ENCODE assay signal across 11 cellular contexts in genomic region chr4:29081230-29081955, GRCh38.
DNase-seq lines count a peak whose midpoint lies in the region; ATAC-seq and TF ChIP-seq lines count a peak whose summit lies in the region.
"Had no signal": no experiment of that assay in that cellular context is flagged by ENCODE, and none has a peak within 500 bp of the region (broad histone marks: within the 10 kb centered on the region; RNA-seq: fewer than 3 reads in every experiment).

No MANE protein-coding gene starts in this region.

- H3K4me2 ChIP-seq in PC-3 (ENCODE audit: low read length): no peak overlapping the region

- H3F3A ChIP-seq in PC-3 (ENCODE audit: low read length, unreplicated experiment): no peaks in the 10 kb centered on the region

- H3K27me3 ChIP-seq in left ventricle myocardium inferior (ENCODE audit: low read depth) (no peaks in the 10 kb centered on the region), PC-3 (ENCODE audit: low read length) (no peaks in the 10 kb centered on the region)

- no peak overlapping the region for H3K27ac Mint-ChIP-seq in natural killer cell treated with Interleukin-12 subunit alpha and Interleukin-12 subunit beta and Interleukin-15 and Interleukin-18, amount 100 ng/mL, for 72 hours

- POLR2A ChIA-PET in PC-3 (lab: Charles Lee; ENCODE audit: unreplicated experiment): no interaction called here

- ATAC-seq in PC-3: peak; percentile 33
- no peak for ATAC-seq in HG02763 (IDR thresholded peaks at IDR 0.05; ENCODE audit: unreplicated experiment)
- no peak for ATAC-seq in natural killer cell treated with Interleukin-12 subunit alpha and Interleukin-12 subunit beta and Interleukin-15 and Interleukin-18, amount 100 ng/mL, for 72 hours

- H3K9me2 ChIP-seq in PC-3 (replicated peaks; ENCODE audit: low read length): no peaks in the 10 kb centered on the region

- no peaks in the 10 kb centered on the region for H4K20me1 ChIP-seq in PC-3 (ENCODE audit: low read length)

- no peaks in the 10 kb centered on the region for H3K4me1 Mint-ChIP-seq in natural killer cell treated with Interleukin-12 subunit alpha and Interleukin-12 subunit beta and Interleukin-15 and Interleukin-18, amount 100 ng/mL, for 72 hours (ENCODE audit: low read depth in 2 of 2)

- H3K79me2 ChIP-seq in PC-3 (ENCODE audit: low read length): no peaks in the 10 kb centered on the region

- no peaks in the 10 kb centered on the region for H3K9me3 ChIP-seq in left ventricle myocardium inferior (replicated peaks)
- H3K9me3 ChIP-seq in PC-3 (ENCODE audit: low read length): no peaks in the 10 kb centered on the region

- intact Hi-C loops in left ventricle myocardium inferior (cut with micrococcal nuclease) (no loop called here), cardiac septum (cut with DNase I) (no loop called here), PC-3 (cut with micrococcal nuclease) (loop anchor here (5.0 to 10.0 kb wide), 4 partner anchors 193 to 854 kb away; no protein-coding TSS in a partner anchor), posterior vena cava (cut with DNase I) (no loop called here)

- no peak overlapping the region for H3K4me3 Mint-ChIP-seq in natural killer cell treated with Interleukin-12 subunit alpha and Interleukin-12 subunit beta and Interleukin-15 and Interleukin-18, amount 100 ng/mL, for 72 hours

- DNase-seq in left ventricle myocardium inferior: no peak
- no peak for DNase-seq in cardiac septum (ENCODE audit: low spot score)
- DNase-seq in PC-3: peak; percentile 54
- peak; percentile 7 for DNase-seq in epithelial cell of esophagus (ENCODE audit: low read depth)
- DNase-seq in superior temporal gyrus (ENCODE audit: extremely low spot score): peak; percentile 56
- no peak for DNase-seq in natural killer cell treated with Interleukin-12 subunit alpha and Interleukin-12 subunit beta and Interleukin-15 and Interleukin-18, amount 100 ng/mL, for 72 hours (ENCODE audit: low spot score)
- DNase-seq in posterior vena cava (ENCODE audit: low spot score): no peak
- DNase-seq: C1 segment of cervical spinal cord; NCI-H526 treated with DMSO at 0.1 percent for 48 hours; stimulated activated CD4-positive, alpha-beta T cell treated with anti-CD3 and anti-CD28 coated beads, Interleukin-1b, Interleukin-23, amount 100 ng/mL, for 48 hours had no signal

- no peak overlapping the region for H2AFZ ChIP-seq in PC-3 (ENCODE audit: low read length)

- peak; percentile 22 for TF ChIP-seq CTCF in left ventricle myocardium inferior (IDR thresholded peaks at IDR 0.05; ENCODE audit: borderline replicate concordance)
- TF ChIP-seq CTCF in PC-3 (conservative IDR thresholded peaks at IDR 0.05; ENCODE audit: low read depth, low read length): peak; percentile 59
- TF ChIP-seq CTCF in epithelial cell of esophagus (IDR thresholded peaks at IDR 0.05; ENCODE audit: insufficient read depth, low read depth, low read length, missing control alignments): peak; percentile 20

- no peak overlapping the region for H3K9ac ChIP-seq in PC-3 (ENCODE audit: low read length)

- CTCF ChIA-PET in PC-3 (lab: Charles Lee): no interaction called here

- peaks cover 9% of the 10 kb centered on the region for H3K9me3 Mint-ChIP-seq in natural killer cell treated with Interleukin-12 subunit alpha and Interleukin-12 subunit beta and Interleukin-15 and Interleukin-18, amount 100 ng/mL, for 72 hours

- H3K4me3 ChIP-seq in left ventricle myocardium inferior (no peak overlapping the region), PC-3 (ENCODE audit: low read length) (no peak overlapping the region), epithelial cell of esophagus (ENCODE audit: low read length) (no peak overlapping the region)

- BruUV-seq in PC-3 (replicated peaks; lab: Mats Ljungman, UMichigan): no TSS peak

- no peaks in the 10 kb centered on the region for H3K36me3 Mint-ChIP-seq in natural killer cell treated with Interleukin-12 subunit alpha and Interleukin-12 subunit beta and Interleukin-15 and Interleukin-18, amount 100 ng/mL, for 72 hours

- H3K4me1 ChIP-seq in left ventricle myocardium inferior (no peaks in the 10 kb centered on the region), PC-3 (ENCODE audit: insufficient read depth, low read length) (peaks cover 13% of the 10 kb centered on the region)

- no peak overlapping the region for H3K27ac ChIP-seq in left ventricle myocardium inferior (replicated peaks)
- H3K27ac ChIP-seq in PC-3 (ENCODE audit: low read length): no peak overlapping the region

- no peaks in the 10 kb centered on the region for H3K27me3 Mint-ChIP-seq in natural killer cell treated with Interleukin-12 subunit alpha and Interleukin-12 subunit beta and Interleukin-15 and Interleukin-18, amount 100 ng/mL, for 72 hours

- H3K36me3 ChIP-seq in left ventricle myocardium inferior (no peaks in the 10 kb centered on the region), PC-3 (ENCODE audit: low read depth, low read length) (no peaks in the 10 kb centered on the region)

Comparison
In these comparisons a context has a peak if more than half of its experiments do, and no peak if none do; other contexts are left out.
1. DNase-seq: peak in PC-3 (single experiment), epithelial cell of esophagus (single experiment) and superior temporal gyrus (single experiment); none in left ventricle myocardium inferior (single experiment), cardiac septum (single experiment), natural killer cell treated with Interleukin-12 subunit alpha and Interleukin-12 subunit beta and Interleukin-15 and Interleukin-18, amount 100 ng/mL, for 72 hours (single experiment) and posterior vena cava (single experiment).
2. Peak in every context shown above with its lines, with median percentiles within 50 percentile points of each other: CTCF ChIP-seq.